Comparison of ENCODE assay signal across 9 cellular contexts in genomic region chr10:73887038-73888015, GRCh38. TPM values are rescaled to one million over a fixed set of nuclear protein-coding genes. Genes with fewer than 3 reads are reported as not detected.
DNase-seq lines count a peak whose midpoint lies in the region; ATAC-seq, FAIRE-seq and TF ChIP-seq lines count a peak whose summit lies in the region.
"Had no signal": no experiment of that assay in that cellular context is flagged by ENCODE, and none has a peak within 500 bp of the region (broad histone marks: within the 10 kb centered on the region; RNA-seq: fewer than 3 reads in every experiment).

No MANE protein-coding gene starts in this region.

- no peaks in the 10 kb centered on the region for H3K36me3 Mint-ChIP-seq in stimulated activated effector memory CD8-positive, alpha-beta T cell treated with anti-CD3 and anti-CD28 coated beads, Interleukin-12 subunit alpha, Interleukin-12 subunit beta, amount 100 ng/mL, for 72 hours
- no peaks in the 10 kb centered on the region for H3K36me3 Mint-ChIP-seq in activated T-cell treated with anti-CD3 and anti-CD28 coated beads, Interleukin-2, amount 50 U/mL, for 72 hours (ENCODE audit: insufficient read depth in 2 of 2)

- no peak for TF ChIP-seq CTCF in D721Med (IDR thresholded peaks at IDR 0.05; ENCODE audit: insufficient read depth, missing control alignments)

- DNase-seq in NCI-H345 (lab: John Stamatoyannopoulos, UW): peak; percentile 42
- no peak for DNase-seq in NCI-H345 treated with DMSO at 0.1 percent for 48 hours (lab: John Stamatoyannopoulos, UW; ENCODE audit: unreplicated experiment)
- DNase-seq in anterior cingulate cortex (lab: John Stamatoyannopoulos, UW): peak in 52 of 58 donors; percentile 32 to 91 (median 72)
- peak; percentile 52 to 58 for DNase-seq in hippocampal formation (lab: John Stamatoyannopoulos, UW)
- no peak for DNase-seq in stimulated activated effector memory CD8-positive, alpha-beta T cell treated with anti-CD3 and anti-CD28 coated beads, Interleukin-12 subunit alpha, Interleukin-12 subunit beta, amount 100 ng/mL, for 72 hours (ENCODE audit: low spot score in 2 of 2)
- DNase-seq in D721Med (ENCODE audit: insufficient read length, low spot score): no peak
- no peak for DNase-seq in activated T-cell treated with anti-CD3 and anti-CD28 coated beads, Interleukin-2, amount 50 U/mL, for 72 hours

- FAIRE-seq in D721Med (lab: Jason Lieb, UNC): no peak
- FAIRE-seq: TTC549 had no signal

- H3K4me3 Mint-ChIP-seq in stimulated activated effector memory CD8-positive, alpha-beta T cell treated with anti-CD3 and anti-CD28 coated beads, Interleukin-12 subunit alpha, Interleukin-12 subunit beta, amount 100 ng/mL, for 72 hours: no peak overlapping the region
- H3K4me3 Mint-ChIP-seq in activated T-cell treated with anti-CD3 and anti-CD28 coated beads, Interleukin-2, amount 50 U/mL, for 72 hours: no peak overlapping the region

- ATAC-seq in stimulated activated effector memory CD8-positive, alpha-beta T cell treated with anti-CD3 and anti-CD28 coated beads, Interleukin-12 subunit alpha, Interleukin-12 subunit beta, amount 100 ng/mL, for 72 hours: no peak
- ATAC-seq in activated T-cell treated with anti-CD3 and anti-CD28 coated beads, Interleukin-2, amount 50 U/mL, for 72 hours (replicated peaks in 1 of 2): no peak
- no peak for ATAC-seq in GM19463 (IDR thresholded peaks at IDR 0.05; ENCODE audit: unreplicated experiment)

- H3K27me3 Mint-ChIP-seq in activated T-cell treated with anti-CD3 and anti-CD28 coated beads, Interleukin-2, amount 50 U/mL, for 72 hours (ENCODE audit: low read depth): peaks cover 13% of the 10 kb centered on the region

- H3K9me3 Mint-ChIP-seq in stimulated activated effector memory CD8-positive, alpha-beta T cell treated with anti-CD3 and anti-CD28 coated beads, Interleukin-12 subunit alpha, Interleukin-12 subunit beta, amount 100 ng/mL, for 72 hours: no peaks in the 10 kb centered on the region
- H3K9me3 Mint-ChIP-seq in activated T-cell treated with anti-CD3 and anti-CD28 coated beads, Interleukin-2, amount 50 U/mL, for 72 hours: no peaks in the 10 kb centered on the region

- H3K4me1 Mint-ChIP-seq in stimulated activated effector memory CD8-positive, alpha-beta T cell treated with anti-CD3 and anti-CD28 coated beads, Interleukin-12 subunit alpha, Interleukin-12 subunit beta, amount 100 ng/mL, for 72 hours: peaks cover 26% of the 10 kb centered on the region
- peaks cover 17% of the 10 kb centered on the region for H3K4me1 Mint-ChIP-seq in activated T-cell treated with anti-CD3 and anti-CD28 coated beads, Interleukin-2, amount 50 U/mL, for 72 hours (ENCODE audit: low read depth)

- peak overlapping the region; percentile 21 for H3K27ac Mint-ChIP-seq in stimulated activated effector memory CD8-positive, alpha-beta T cell treated with anti-CD3 and anti-CD28 coated beads, Interleukin-12 subunit alpha, Interleukin-12 subunit beta, amount 100 ng/mL, for 72 hours
- H3K27ac Mint-ChIP-seq in activated T-cell treated with anti-CD3 and anti-CD28 coated beads, Interleukin-2, amount 50 U/mL, for 72 hours: no peak overlapping the region

RNA-seq across cellular contexts. Expression of gene CAMK2G, which starts 13.0 kb away (rescaled TPM):
- 10 to 100 TPM; 25.0 to 30.3 TPM for total RNA-seq in activated T-cell treated with anti-CD3 and anti-CD28 coated beads, Interleukin-2, amount 50 U/mL, for 72 hours

RNA-seq across cellular contexts. Expression of gene PLAU, which starts 23.6 kb away (rescaled TPM):
- under 1 TPM; 0.43 to 0.44 TPM for total RNA-seq in activated T-cell treated with anti-CD3 and anti-CD28 coated beads, Interleukin-2, amount 50 U/mL, for 72 hours

Comparison
In these comparisons a context has a peak if more than half of its experiments do, and no peak if none do; other contexts are left out.
1. DNase-seq: peak in NCI-H345 (single experiment), anterior cingulate cortex (52 of 58) and hippocampal formation (2 of 2); none in NCI-H345 treated with DMSO at 0.1 percent for 48 hours (single experiment), stimulated activated effector memory CD8-positive, alpha-beta T cell treated with anti-CD3 and anti-CD28 coated beads, Interleukin-12 subunit alpha, Interleukin-12 subunit beta, amount 100 ng/mL, for 72 hours (0 of 2), D721Med (single experiment) and activated T-cell treated with anti-CD3 and anti-CD28 coated beads, Interleukin-2, amount 50 U/mL, for 72 hours (0 of 2).